ENCODE assay signal across 1 cellular context in genomic region chr17:77869665-77870132, GRCh38.
A peak's percentile ranks its signal among the peaks of the same experiment; 100 is the strongest.
TF ChIP-seq lines count a peak whose summit lies in the region.

No MANE protein-coding gene starts in this region.

TF ChIP-seq in GM12878, 131 proteins besides CTCF, POLR2A, EP300 and RAD21 (continued from another document):
- TF ChIP-seq ZNF274 (IDR thresholded peaks at IDR 0.05; ENCODE audit: insufficient read depth, insufficient read length), result no peak
- TF ChIP-seq ZNF217 (IDR thresholded peaks at IDR 0.05), result peak; percentile 59; the same call in 1 of the 2 replicates
- no peak for TF ChIP-seq ETV6 (conservative IDR thresholded peaks at IDR 0.05 in 1 of 2, IDR thresholded peaks at IDR 0.05 in 1 of 2; ENCODE audit: borderline replicate concordance in 1 of 2, low read depth in 1 of 2)
